Comparison of ENCODE assay signal across 8 cellular contexts in the genomic region with DNA sequence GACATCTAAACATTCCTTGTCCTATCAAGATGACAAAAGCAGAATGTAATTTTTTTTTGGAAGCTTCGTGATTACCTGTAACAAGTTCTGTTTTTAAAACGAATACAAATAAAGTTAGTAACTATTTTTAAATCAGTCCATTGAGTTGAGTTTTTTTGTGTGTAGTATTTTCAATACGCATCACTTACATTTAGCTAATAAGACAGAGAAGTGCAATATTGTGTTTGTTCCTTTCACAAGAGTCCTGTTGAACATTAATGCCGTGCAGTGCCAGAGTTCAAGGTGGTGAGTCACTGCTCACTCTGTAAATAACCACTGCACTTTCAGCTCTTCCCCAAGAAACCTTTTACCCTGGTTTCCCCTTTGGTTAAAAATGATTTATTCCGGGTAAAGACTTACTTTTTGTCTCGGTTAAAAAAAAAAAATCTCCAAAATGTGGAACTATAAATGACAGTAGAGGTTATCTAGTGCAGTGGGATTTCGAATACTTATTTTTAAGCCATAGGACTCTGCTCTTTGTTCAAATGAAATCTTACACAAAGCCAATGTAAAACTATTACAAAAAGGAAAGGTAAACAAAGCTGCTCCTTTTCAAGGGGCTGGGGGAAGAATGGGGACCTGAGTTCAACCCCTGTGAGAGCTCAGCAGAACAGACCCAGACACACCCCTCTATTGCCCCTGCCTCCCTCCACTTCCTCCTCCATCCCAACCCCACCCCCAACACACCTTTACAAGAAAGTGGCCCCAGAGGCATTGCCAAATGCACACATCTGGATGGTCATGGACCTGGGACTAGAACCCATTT. TPM values are rescaled to one million over a fixed set of nuclear protein-coding genes. Genes with fewer than 3 reads are reported as not detected.
DNase-seq lines count a peak whose midpoint lies in the region; ATAC-seq, FAIRE-seq and TF ChIP-seq lines count a peak whose summit lies in the region.

No MANE protein-coding gene starts in this region.

- CTCF ChIA-PET in WTC11 (lab: Charles Lee), result interaction anchor here (0.6 to 3.3 kb wide), 35 partner anchors 9 to 370 kb away, joined by 3 to 40 read pairs (median 4); partner anchors contain the start of genes NCMAP, NIPAL3, RCAN3 and STPG1

- TF ChIP-seq CTCF in WTC11 (IDR thresholded peaks at IDR 0.05), result no peak

- POLR2A ChIA-PET in WTC11 (lab: Charles Lee), result interaction anchor here (1.2 kb wide), 1 partner anchor 101 kb away, joined by 4 read pairs; no protein-coding TSS in a partner anchor

- FAIRE-seq in urothelium cell line (lab: Jason Lieb, UNC), result no peak

- H3K4me3 Mint-ChIP-seq in WTC11, result no peak overlapping the region

- no peaks in the 10 kb centered on the region; the same call in 1 of the 2 replicates for H3K36me3 Mint-ChIP-seq in WTC11

- ATAC-seq in WTC11, result peak; percentile 69
- no peak for ATAC-seq in GM18498 (IDR thresholded peaks at IDR 0.05; ENCODE audit: unreplicated experiment)
- no peak for ATAC-seq in HG03108 (IDR thresholded peaks at IDR 0.05; ENCODE audit: unreplicated experiment)

- peaks cover 34% of the 10 kb centered on the region for H3K4me1 Mint-ChIP-seq in WTC11

- no peaks in the 10 kb centered on the region for H3K9me3 Mint-ChIP-seq in WTC11

- peak; percentile 54 for DNase-seq in stimulated activated CD4-positive, alpha-beta T cell treated with anti-CD3 and anti-CD28 coated beads, Interleukin-15, amount 100 ng/mL, for 24 hours
- DNase-seq in stimulated activated CD4-positive, alpha-beta T cell treated with anti-CD3 and anti-CD28 coated beads, Interleukin-2, amount 100 ng/mL, for 48 hours, result no peak
- DNase-seq in WTC11 (ENCODE audit: low spot score) (no peak), glomerular visceral epithelial cell (ENCODE audit: extremely low spot score) (peak; percentile 61), urothelium cell line (ENCODE audit: low spot score) (peak; percentile 51), SK-N-DZ (ENCODE audit: low spot score) (no peak)

- H3K27me3 Mint-ChIP-seq in WTC11 (ENCODE audit: low read depth), result no peaks in the 10 kb centered on the region

- peak overlapping the region; percentile 57 for H3K27ac Mint-ChIP-seq in WTC11

TF ChIP-seq in WTC11, 78 proteins besides CTCF, POLR2A, EP300 and RAD21:
- TF ChIP-seq ARID4B (CRISPR knock-in tag; IDR thresholded peaks at IDR 0.05; ENCODE audit: borderline replicate concordance), result no peak
- no peak for TF ChIP-seq ZNF671 (CRISPR knock-in tag; IDR thresholded peaks at IDR 0.05)
- TF ChIP-seq ZNF317 (CRISPR knock-in tag; IDR thresholded peaks at IDR 0.05; ENCODE audit: borderline replicate concordance, low read depth), result no peak
- TF ChIP-seq ATF3 (CRISPR knock-in tag; conservative IDR thresholded peaks at IDR 0.05), result no peak
- no peak for TF ChIP-seq ZBTB43 (CRISPR knock-in tag; IDR thresholded peaks at IDR 0.05)
- no peak for TF ChIP-seq SP1 (CRISPR knock-in tag; conservative IDR thresholded peaks at IDR 0.05)
- no peak for TF ChIP-seq CDX4 (CRISPR knock-in tag; IDR thresholded peaks at IDR 0.05; ENCODE audit: borderline replicate concordance)

RNA-seq across cellular contexts. Expression of gene NCMAP, which starts 14.8 kb away (rescaled TPM):
- 0.26 to 0.41 TPM (median 0.39 TPM) in 3 replicates for total RNA-seq in WTC11 (2021)
- not detected in 2 replicates for polyA plus RNA-seq in SK-N-DZ (2014; cell fraction: cytosol; rRNA removed)
- polyA plus RNA-seq in SK-N-DZ (2014; cell fraction: nucleus; rRNA removed), result not detected in 2 replicates

RNA-seq across cellular contexts. Expression of gene RCAN3, which starts 38.5 kb away (rescaled TPM):
- total RNA-seq in WTC11 (2021), result 16.9 to 23.3 TPM (median 16.9 TPM) in 3 replicates
- polyA plus RNA-seq in SK-N-DZ (2014; cell fraction: cytosol; rRNA removed), result 0.06 and 0.16 TPM in 2 replicates
- not detected in 2 replicates for polyA plus RNA-seq in SK-N-DZ (2014; cell fraction: nucleus; rRNA removed)

Comparison
In these comparisons a context has a peak if more than half of its experiments do, and no peak if none do; other contexts are left out.
1. DNase-seq: peak in stimulated activated CD4-positive, alpha-beta T cell treated with anti-CD3 and anti-CD28 coated beads, Interleukin-15, amount 100 ng/mL, for 24 hours (single experiment), glomerular visceral epithelial cell (single experiment) and urothelium cell line (single experiment); none in stimulated activated CD4-positive, alpha-beta T cell treated with anti-CD3 and anti-CD28 coated beads, Interleukin-2, amount 100 ng/mL, for 48 hours (0 of 2), WTC11 (single experiment) and SK-N-DZ (single experiment).